35 cellular contexts compared by ENCODE assay signal in genomic region chr10:117518246-117518645, GRCh38. TPM values are rescaled to one million over a fixed set of nuclear protein-coding genes. Genes with fewer than 3 reads are reported as not detected.
"Had no signal": no experiment of that assay in that cellular context is flagged by ENCODE, and none has a peak within 500 bp of the region (broad histone marks: within the 10 kb centered on the region; RNA-seq: fewer than 3 reads in every experiment).

No MANE protein-coding gene starts in this region.

- H3K4me3 ChIP-seq: gastrocnemius medialis, ovary, skin epidermis, thyroid gland, upper lobe of right lung had no signal

- H3K9me3 ChIP-seq: gastrocnemius medialis, ovary, thyroid gland, upper lobe of right lung had no signal

- FAIRE-seq: bronchial epithelial cell, colon, islet of Langerhans had no signal

- H3K4me1 ChIP-seq: gastrocnemius medialis, thyroid gland, upper lobe of right lung had no signal

- H3K27ac Mint-ChIP-seq: activated CD4-positive, alpha-beta T cell treated with anti-CD3 and anti-CD28 coated beads for 36 hours; activated naive CD8-positive, alpha-beta T cell; activated T-cell treated with anti-CD3 and anti-CD28 coated beads, Interleukin-2, amount 50 U/mL, for 72 hours; mesothelial cell of epicardium; naive B cell; nephron progenitor cell; progenitor cell of endocrine pancreas; stimulated activated memory B cell treated with anti-CD40 and anti-IgM and Interleukin-4, amounts not matched to agents 10 μg/mL and 1 μg/mL and 100 μg/mL, for 72 hours; stimulated activated naive CD8-positive, alpha-beta T cell treated with anti-CD3 and anti-CD28 coated beads, Interleukin-15, amount 100 ng/mL, for 72 hours; T-helper 2 cell treated with Interferon-gamma antibody and Interleukin-4, amounts not matched to agents 5 μg/mL and 100 μg/mL, for 36 hours had no signal

- H3K9me3 Mint-ChIP-seq: activated T-cell treated with anti-CD3 and anti-CD28 coated beads, Interleukin-2, amount 50 U/mL, for 72 hours; mesothelial cell of epicardium; nephron progenitor cell; stimulated activated memory B cell treated with anti-CD40 and anti-IgM and Interleukin-4, amounts not matched to agents 10 μg/mL and 1 μg/mL and 100 μg/mL, for 72 hours; stimulated activated naive CD8-positive, alpha-beta T cell treated with anti-CD3 and anti-CD28 coated beads, Interleukin-15, amount 100 ng/mL, for 72 hours; T-helper 2 cell treated with Interferon-gamma antibody and Interleukin-4, amounts not matched to agents 5 μg/mL and 100 μg/mL, for 36 hours had no signal

- H3K36me3 ChIP-seq: gastrocnemius medialis, ovary, thyroid gland, upper lobe of right lung had no signal

- H3K27me3 ChIP-seq: ovary, thyroid gland had no signal

- ATAC-seq: activated CD4-positive, alpha-beta T cell treated with anti-CD3 and anti-CD28 coated beads for 36 hours; activated T-cell treated with anti-CD3 and anti-CD28 coated beads, Interleukin-2, amount 50 U/mL, for 72 hours; gastrocnemius medialis; sciatic nerve; stimulated activated memory B cell treated with anti-CD40 and anti-IgM and Interleukin-4, amounts not matched to agents 10 μg/mL and 1 μg/mL and 100 μg/mL, for 72 hours; stimulated activated naive CD8-positive, alpha-beta T cell treated with anti-CD3 and anti-CD28 coated beads, Interleukin-15, amount 100 ng/mL, for 72 hours; upper lobe of right lung had no signal

- H3K27ac ChIP-seq: gastrocnemius medialis, ovary, skin epidermis, thyroid gland, upper lobe of right lung had no signal

- H3K4me1 Mint-ChIP-seq: activated CD4-positive, alpha-beta T cell treated with anti-CD3 and anti-CD28 coated beads for 36 hours; naive B cell; stimulated activated memory B cell treated with anti-CD40 and anti-IgM and Interleukin-4, amounts not matched to agents 10 μg/mL and 1 μg/mL and 100 μg/mL, for 72 hours; stimulated activated naive CD8-positive, alpha-beta T cell treated with anti-CD3 and anti-CD28 coated beads, Interleukin-15, amount 100 ng/mL, for 72 hours had no signal

- H3K4me3 Mint-ChIP-seq: activated CD4-positive, alpha-beta T cell treated with anti-CD3 and anti-CD28 coated beads for 36 hours; activated naive CD8-positive, alpha-beta T cell; activated T-cell treated with anti-CD3 and anti-CD28 coated beads, Interleukin-2, amount 50 U/mL, for 72 hours; mesothelial cell of epicardium; nephron progenitor cell; stimulated activated memory B cell treated with anti-CD40 and anti-IgM and Interleukin-4, amounts not matched to agents 10 μg/mL and 1 μg/mL and 100 μg/mL, for 72 hours; stimulated activated naive CD8-positive, alpha-beta T cell treated with anti-CD3 and anti-CD28 coated beads, Interleukin-15, amount 100 ng/mL, for 72 hours; T-helper 2 cell treated with Interferon-gamma antibody and Interleukin-4, amounts not matched to agents 5 μg/mL and 100 μg/mL, for 36 hours had no signal

- H3K36me3 Mint-ChIP-seq: activated naive CD8-positive, alpha-beta T cell; mesothelial cell of epicardium; naive B cell; stimulated activated memory B cell treated with anti-CD40 and anti-IgM and Interleukin-4, amounts not matched to agents 10 μg/mL and 1 μg/mL and 100 μg/mL, for 72 hours had no signal

- DNase-seq: activated CD4-positive, alpha-beta T cell treated with anti-CD3 and anti-CD28 coated beads for 36 hours; activated CD4-positive, alpha-beta T cell treated with anti-CD3 and anti-CD28 coated beads, Interleukin-2, amount 50 U/mL, for 4 hours; activated CD4-positive, CD25-positive, alpha-beta regulatory T cell; activated naive CD4-positive, alpha-beta T cell; activated T-cell treated with anti-CD3 and anti-CD28 coated beads for 4 hours; activated T-cell treated with anti-CD3 and anti-CD28 coated beads, Interleukin-2, amount 50 U/mL, for 72 hours; anterior cingulate cortex; effector memory CD4-positive, alpha-beta T cell; erythroblast; gastrocnemius medialis; hypothalamus; mammary epithelial cell; naive B cell; nephron progenitor cell; ovary; stimulated activated CD4-positive, alpha-beta T cell treated with anti-CD3 and anti-CD28 coated beads, Interleukin-1b, Interleukin-23, amount 100 ng/mL, for 48 hours; stimulated activated CD4-positive, alpha-beta T cell treated with anti-CD3 and anti-CD28 coated beads, Interleukin-4, amount 100 ng/mL, for 4 hours; stimulated activated CD8-positive, alpha-beta memory T cell treated with anti-CD3 and anti-CD28 coated beads, Interleukin-4, amount 100 ng/mL, for 48 hours; stimulated activated naive CD8-positive, alpha-beta T cell treated with anti-CD3 and anti-CD28 coated beads, Interleukin-15, amount 100 ng/mL, for 72 hours; substantia nigra; T-helper 1 cell; thyroid gland; upper lobe of right lung had no signal

RNA-seq across cellular contexts. Expression of gene EMX2, which starts 24.3 kb away (rescaled TPM):
- total RNA-seq: activated CD4-positive, alpha-beta T cell treated with anti-CD3 and anti-CD28 coated beads for 36 hours; activated T-cell treated with anti-CD3 and anti-CD28 coated beads, Interleukin-2, amount 50 U/mL, for 72 hours; bronchial epithelial cell; dermis microvascular lymphatic vessel endothelial cell; liver; mammary epithelial cell; progenitor cell of endocrine pancreas; upper lobe of right lung had no signal
- polyA plus RNA-seq: liver, mammary epithelial cell had no signal
